ENCODE assay signal across 22 cellular contexts in the genomic region with DNA sequence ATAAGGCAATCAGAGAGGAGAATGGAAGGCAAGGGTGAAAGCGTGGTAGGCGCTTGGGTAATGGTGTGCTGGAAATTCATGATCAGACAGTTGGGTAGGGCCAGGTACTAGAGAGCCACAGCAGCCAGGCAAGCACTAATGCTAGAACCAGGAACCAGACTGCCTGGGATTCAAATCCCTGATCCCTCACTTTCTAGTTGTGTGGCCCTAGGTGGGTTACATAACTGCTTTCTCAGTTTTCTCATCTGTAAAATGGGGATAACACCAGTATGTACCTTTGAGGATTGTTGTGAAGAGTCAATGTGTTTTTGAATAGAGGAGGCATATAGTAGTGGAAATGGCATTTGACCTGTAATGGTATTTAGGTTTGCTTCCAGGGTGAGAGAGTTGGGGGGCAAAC.
"Had no signal": no experiment of that assay in that cellular context is flagged by ENCODE, and none has a peak within 500 bp of the region (broad histone marks: within the 10 kb centered on the region; RNA-seq: fewer than 3 reads in every experiment).

No MANE protein-coding gene starts in this region.

- ATAC-seq: foreskin keratinocyte, gastroesophageal sphincter, heart right ventricle, left cardiac atrium, left lung, left ventricle myocardium superior, lower lobe of right lung had no signal

- H3K36me3 ChIP-seq: esophagus muscularis mucosa, gastroesophageal sphincter, heart right ventricle, left lung, lower lobe of right lung had no signal

- H3K9me3 ChIP-seq: esophagus muscularis mucosa, gastroesophageal sphincter, heart right ventricle, left lung, lower lobe of right lung had no signal

- DNase-seq: dermis blood vessel endothelial cell; dorsolateral prefrontal cortex; effector CD4-positive, alpha-beta T cell; effector memory CD4-positive, alpha-beta T cell; foreskin keratinocyte; glutamatergic neuron; head of caudate nucleus; heart right ventricle; hippocampal formation; left cardiac atrium; left lung; left ventricle myocardium superior; lower lobe of right lung; midbrain had no signal

- H3K27me3 ChIP-seq: esophagus muscularis mucosa, gastroesophageal sphincter, heart right ventricle, left lung had no signal

- H3K27ac ChIP-seq: coronary artery, dorsolateral prefrontal cortex, esophagus muscularis mucosa, foreskin keratinocyte, gastroesophageal sphincter, heart right ventricle, left lung, lower lobe of right lung had no signal

- H3K4me3 ChIP-seq: coronary artery, dorsolateral prefrontal cortex, esophagus muscularis mucosa, gastroesophageal sphincter, heart right ventricle, left lung, lower lobe of right lung had no signal

- FAIRE-seq: colon, endothelial cell of umbilical vein, frontal cortex, islet of Langerhans, keratinocyte had no signal

- H3K4me1 ChIP-seq: foreskin keratinocyte had no signal
